In genomic region chr14:34766060-34766459, GRCh38 we compare ENCODE assay signal across 16 cellular contexts. TPM values are rescaled to one million over a fixed set of nuclear protein-coding genes. Genes with fewer than 3 reads are reported as not detected.
DNase-seq lines count a peak whose midpoint lies in the region; ATAC-seq and TF ChIP-seq lines count a peak whose summit lies in the region.
"Had no signal": no experiment of that assay in that cellular context is flagged by ENCODE, and none has a peak within 500 bp of the region (broad histone marks: within the 10 kb centered on the region; RNA-seq: fewer than 3 reads in every experiment).

No MANE protein-coding gene starts in this region.

- no CpG with 5 or more reads among the region's 3 CpGs for WGBS in IMR-90 (ENCODE audit: extremely low coverage in 2 of 2, insufficient read length in 1 of 2), 2 experiments

- no peaks in the 10 kb centered on the region for H3K4me1 ChIP-seq in CD8-positive, alpha-beta T cell (ENCODE audit: insufficient read depth, low read length)
- H3K4me1 ChIP-seq in IMR-90 (ENCODE audit: control insufficient read depth, insufficient read depth, low read length) (peaks cover 5% of the 10 kb centered on the region), PC-9 (replicated peaks; ENCODE audit: insufficient read depth) (no peaks in the 10 kb centered on the region)

- H3K27me3 Mint-ChIP-seq in CD8-positive, alpha-beta T cell (ENCODE audit: low read depth): no peaks in the 10 kb centered on the region
- no peaks in the 10 kb centered on the region for H3K27me3 Mint-ChIP-seq in nephron progenitor cell (ENCODE audit: low read depth, poor library complexity)
- H3K27me3 Mint-ChIP-seq: naive B cell had no signal

- H3K4me3 Mint-ChIP-seq in CD8-positive, alpha-beta T cell: no peak overlapping the region
- H3K4me3 Mint-ChIP-seq in nephron progenitor cell: no peak overlapping the region
- H3K4me3 Mint-ChIP-seq: naive B cell had no signal

- H3K27ac Mint-ChIP-seq in CD8-positive, alpha-beta T cell: peak overlapping the region; percentile 49
- peak overlapping the region; percentile 62 for H3K27ac Mint-ChIP-seq in nephron progenitor cell
- H3K27ac Mint-ChIP-seq: activated T-helper 2 cell treated with anti-CD3 and anti-CD28 coated beads, Interferon-gamma antibody, Interleukin-2, Interleukin-4, amounts not matched to agents 10 μg/mL and 5 μg/mL and 100 μg/mL, durations not matched to agents 14 hours and 24 hours and 36 hours had no signal

- dilution Hi-C loops in IMR-90 (cut with HindIII; ENCODE audit: low sequenced_read_pairs, unreplicated experiment): no loop called here

- POLR2A ChIA-PET in CD8-positive, alpha-beta T cell (lab: Charles Lee): no interaction called here
- POLR2A ChIA-PET in IMR-90 (lab: Charles Lee; ENCODE audit: unreplicated experiment): no interaction called here
- POLR2A ChIA-PET in PC-9 (lab: Charles Lee; ENCODE audit: unreplicated experiment): interaction anchor here (0.6 kb wide), 2 partner anchors 107 to 402 kb away, joined by 3 to 5 read pairs; no protein-coding TSS in a partner anchor

- no peaks in the 10 kb centered on the region for H3K79me2 ChIP-seq in PC-9 (ENCODE audit: low read depth)

- no peaks in the 10 kb centered on the region for H3K9me3 ChIP-seq in CD8-positive, alpha-beta T cell (ENCODE audit: low read length)
- H3K9me3 ChIP-seq in IMR-90 (ENCODE audit: control insufficient read depth, insufficient read depth, low read length): no peaks in the 10 kb centered on the region
- H3K9me3 ChIP-seq in PC-9 (ENCODE audit: insufficient read depth, low read depth): no peaks in the 10 kb centered on the region

- no peak for TF ChIP-seq RAD21 in IMR-90 (IDR thresholded peaks at IDR 0.05; ENCODE audit: low read length)

- CTCF ChIA-PET in CD8-positive, alpha-beta T cell (lab: Charles Lee): interaction anchor here (0.7 to 1.3 kb wide), 2 partner anchors 114 to 239 kb away, joined by 3 read pairs; no protein-coding TSS in a partner anchor
- CTCF ChIA-PET in IMR-90 (lab: Yijun Ruan, JAX): no interaction called here
- CTCF ChIA-PET in PC-9 (lab: Charles Lee): no interaction called here

- H2BK20ac ChIP-seq in IMR-90 (ENCODE audit: low read depth, low read length): no peak overlapping the region

- no peak overlapping the region for H2BK120ac ChIP-seq in IMR-90 (ENCODE audit: low read depth, low read length)

- H3K56ac ChIP-seq in IMR-90 (ENCODE audit: extremely low read depth, insufficient read depth, low read length): no peak overlapping the region

- H3K9me3 Mint-ChIP-seq in CD8-positive, alpha-beta T cell: no peaks in the 10 kb centered on the region
- no peaks in the 10 kb centered on the region for H3K9me3 Mint-ChIP-seq in nephron progenitor cell
- H3K9me3 Mint-ChIP-seq: activated T-helper 2 cell treated with anti-CD3 and anti-CD28 coated beads, Interferon-gamma antibody, Interleukin-2, Interleukin-4, amounts not matched to agents 10 μg/mL and 5 μg/mL and 100 μg/mL, durations not matched to agents 14 hours and 24 hours and 36 hours; naive B cell had no signal

- H4K5ac ChIP-seq in IMR-90 (ENCODE audit: low read depth, low read length): no peak overlapping the region

- H3K27me3 ChIP-seq in CD8-positive, alpha-beta T cell (ENCODE audit: insufficient read depth, low read length): no peaks in the 10 kb centered on the region
- no peaks in the 10 kb centered on the region for H3K27me3 ChIP-seq in IMR-90 (ENCODE audit: control insufficient read depth, insufficient read depth, low read length)
- no peaks in the 10 kb centered on the region for H3K27me3 ChIP-seq in PC-9 (ENCODE audit: insufficient read depth, low read depth)

- H2BK5ac ChIP-seq in IMR-90 (ENCODE audit: low read depth, low read length, poor library complexity, severe bottlenecking): no peak overlapping the region

- H3K9me1 ChIP-seq in IMR-90 (ENCODE audit: insufficient read depth, low read length): peaks cover 2% of the 10 kb centered on the region; the same call in 1 of the 2 replicates

- peaks cover 24% of the 10 kb centered on the region for H3K36me3 ChIP-seq in CD8-positive, alpha-beta T cell (ENCODE audit: insufficient read depth, low read length)
- peaks cover 23% of the 10 kb centered on the region for H3K36me3 ChIP-seq in IMR-90 (ENCODE audit: control insufficient read depth, insufficient read depth, low read length)
- H3K36me3 ChIP-seq in PC-9 (ENCODE audit: low read depth): no peaks in the 10 kb centered on the region

- H3K27ac ChIP-seq in CD8-positive, alpha-beta T cell (ENCODE audit: low read depth, low read length): no peak overlapping the region
- H3K27ac ChIP-seq in IMR-90 (ENCODE audit: insufficient read depth, low read length) (no peak overlapping the region), PC-9 (no peak overlapping the region)

- H2BK15ac ChIP-seq in IMR-90 (ENCODE audit: low read depth, low read length): no peak overlapping the region

- H3K4me3 ChIP-seq in CD8-positive, alpha-beta T cell (ENCODE audit: low read depth, low read length): no peak overlapping the region
- H3K4me3 ChIP-seq in IMR-90 (ENCODE audit: insufficient read depth, low read depth, low read length) (no peak overlapping the region), cardiac fibroblast (replicated peaks in 1 of 2; ENCODE audit: low read depth in 2 of 2, low read length in 2 of 2) (no peak overlapping the region), PC-9 (no peak overlapping the region)

- H3F3A ChIP-seq in PC-9 (ENCODE audit: insufficient read depth, low read depth): no peaks in the 10 kb centered on the region

- H2AK5ac ChIP-seq in IMR-90 (ENCODE audit: low read depth, low read length): no peak overlapping the region

- peaks cover 7 to 12% of the 10 kb centered on the region in 2 experiments; a peak in 3 of 4 replicates for H3K79me1 ChIP-seq in IMR-90 (ENCODE audit: low read depth in 1 of 2, low read length in 2 of 2)

- H4K20me1 ChIP-seq in IMR-90 (ENCODE audit: insufficient read depth, low read length) (no peaks in the 10 kb centered on the region), PC-9 (ENCODE audit: insufficient read depth) (no peaks in the 10 kb centered on the region)

- TF ChIP-seq CTCF in CD8-positive, alpha-beta T cell (IDR thresholded peaks at IDR 0.05): no peak
- TF ChIP-seq CTCF in IMR-90 (conservative IDR thresholded peaks at IDR 0.05; ENCODE audit: low read depth, low read length) (0 out of 2 replicates have a peak, but pooled peaks have one; percentile 2), cardiac fibroblast (IDR thresholded peaks at IDR 0.05; ENCODE audit: low read depth, low read length) (peak; percentile 13), nephron progenitor cell (IDR thresholded peaks at IDR 0.05) (no peak), PC-9 (conservative IDR thresholded peaks at IDR 0.05) (no peak)

- peaks cover 2% of the 10 kb centered on the region for H3K4me1 Mint-ChIP-seq in CD8-positive, alpha-beta T cell (ENCODE audit: low read depth)
- no peaks in the 10 kb centered on the region for H3K4me1 Mint-ChIP-seq in nephron progenitor cell

- in situ Hi-C loops in IMR-90 (cut with MboI; ENCODE audit: low sequenced_read_pairs): no loop called here

- no peak overlapping the region for H2AK9ac ChIP-seq in IMR-90 (replicated peaks; ENCODE audit: low read depth, low read length, poor library complexity)

- no peak overlapping the region for H3K23ac ChIP-seq in IMR-90 (ENCODE audit: low read depth, low read length)

- H2AFZ ChIP-seq in IMR-90 (replicated peaks; ENCODE audit: low read length, poor library complexity) (no peak overlapping the region), PC-9 (no peak overlapping the region)

- no peak for ATAC-seq in CD8-positive, alpha-beta T cell
- ATAC-seq in IMR-90 (ENCODE audit: low read depth) (no peak), HG02642 (IDR thresholded peaks at IDR 0.05; ENCODE audit: poor library complexity, unreplicated experiment) (no peak)
- ATAC-seq: left lobe of liver; sciatic nerve; stimulated activated naive CD8-positive, alpha-beta T cell treated with anti-CD3 and anti-CD28 coated beads, Interleukin-15, Interleukin-2, amounts not matched to agents 100 U/mL and 50 U/mL, for 24 hours had no signal

- H3K9me2 ChIP-seq in PC-9 (ENCODE audit: insufficient read depth): no peaks in the 10 kb centered on the region

- no peak overlapping the region for H3K4me2 ChIP-seq in IMR-90 (ENCODE audit: low read depth, low read length)
- H3K4me2 ChIP-seq in PC-9: no peak overlapping the region

- H3K9ac ChIP-seq in IMR-90 (ENCODE audit: low read depth, low read length): no peak overlapping the region

- peaks cover 66% of the 10 kb centered on the region for H3K36me3 Mint-ChIP-seq in CD8-positive, alpha-beta T cell
- peaks cover 34% of the 10 kb centered on the region for H3K36me3 Mint-ChIP-seq in nephron progenitor cell (ENCODE audit: low read depth)

- no peak overlapping the region for H4K91ac ChIP-seq in IMR-90 (ENCODE audit: insufficient read depth, low read depth, low read length)

- intact Hi-C loops in CD8-positive, alpha-beta T cell (cut with DNase I, micrococcal nuclease): no loop called here
- intact Hi-C loops in IMR-90 (cut with micrococcal nuclease): no loop called here
- intact Hi-C loops in PC-9 (cut with micrococcal nuclease; ENCODE audit: unreplicated experiment): no loop called here

- TF ChIP-seq POLR2A in IMR-90 (IDR thresholded peaks at IDR 0.05; ENCODE audit: low read depth, low read length): no peak

- DNase-seq in CD8-positive, alpha-beta T cell: no peak
- DNase-seq in IMR-90 (no peak), cardiac fibroblast (ENCODE audit: low read depth in 2 of 2) (no peak), nephron progenitor cell (no peak), PC-9 (no peak), CD1c-positive myeloid dendritic cell (ENCODE audit: extremely low spot score) (no peak)
- DNase-seq in stimulated activated CD4-positive, alpha-beta T cell treated with anti-CD3 and anti-CD28 coated beads, Interleukin-4, amount 100 ng/mL, for 4 hours: no peak
- DNase-seq: activated CD4-positive, alpha-beta T cell treated with anti-CD3 and anti-CD28 coated beads, Interleukin-2, amount 50 U/mL, for 4 hours; naive B cell; NCI-H1417 treated with DMSO at 0.1 percent for 48 hours; NCI-H524 treated with DMSO at 0.1 percent for 48 hours; stimulated activated naive CD8-positive, alpha-beta T cell treated with anti-CD3 and anti-CD28 coated beads, Interleukin-15, Interleukin-2, amounts not matched to agents 100 U/mL and 50 U/mL, for 24 hours had no signal

- no peak overlapping the region for H3K18ac ChIP-seq in IMR-90 (ENCODE audit: low read depth, low read length)

- no peak overlapping the region for H3K14ac ChIP-seq in IMR-90 (replicated peaks; ENCODE audit: low read depth, low read length)

- BruUV-seq in IMR-90 (replicated peaks; lab: Mats Ljungman, UMichigan) (no TSS peak), PC-9 (replicated peaks; lab: Mats Ljungman, UMichigan) (no TSS peak)

- no peak overlapping the region for H3K4ac ChIP-seq in IMR-90 (ENCODE audit: low read depth, low read length)

- H4K8ac ChIP-seq in IMR-90 (ENCODE audit: low read depth in 2 of 2, low read length in 2 of 2): no peak overlapping the region

RNA-seq across cellular contexts. Expression of gene CFL2, which starts 51.7 kb away (rescaled TPM):
- total RNA-seq in CD8-positive, alpha-beta T cell: 10 to 100 TPM; 35.1 to 35.4 TPM
- total RNA-seq in IMR-90 (2012; rRNA removed) (151 and 187 TPM in 2 replicates), PC-9 (2021) (18.5 and 30.5 TPM in 2 replicates)
- 75.1 and 106 TPM in 2 replicates for polyA plus RNA-seq in IMR-90 (2012; rRNA removed)
- polyA plus RNA-seq in IMR-90 (2012; cell fraction: cytosol; rRNA removed): 12.7 and 19.1 TPM in 2 replicates
- polyA plus RNA-seq in IMR-90 (2012; cell fraction: nucleus; rRNA removed; ENCODE audit: low replicate concordance): 2.4 and 28.7 TPM in 2 replicates

Comparison
In these comparisons a context has a peak if more than half of its experiments do, and no peak if none do; other contexts are left out.
1. CTCF ChIP-seq: peak in IMR-90 (single experiment) and cardiac fibroblast (single experiment); none in CD8-positive, alpha-beta T cell (single experiment), nephron progenitor cell (single experiment) and PC-9 (single experiment).